In genomic region chr7:69088185-69088584, GRCh38 we compare ENCODE assay signal across 11 cellular contexts.
"Had no signal": no experiment of that assay in that cellular context is flagged by ENCODE, and none has a peak within 500 bp of the region (broad histone marks: within the 10 kb centered on the region; RNA-seq: fewer than 3 reads in every experiment).

No MANE protein-coding gene starts in this region.

- ATAC-seq: GM23338, HCT116 had no signal

- H2AFZ ChIP-seq: GM23248, GM23338 had no signal

- H3K4me1 Mint-ChIP-seq: GM23338, H9 had no signal

- H3K4me3 ChIP-seq: GM23248, GM23338, HAP-1 had no signal

- H3K36me3 ChIP-seq: HAP-1 had no signal

- H3K4me3 Mint-ChIP-seq: GM23338, H9, HFFc6 had no signal

- H3K4me1 ChIP-seq: HAP-1 had no signal

- H3K4me2 ChIP-seq: GM23338 had no signal

- H3K9me3 ChIP-seq: HAP-1 had no signal

- H3K27ac Mint-ChIP-seq: GM23338, H9, HFFc6 had no signal

- FAIRE-seq: H1, H54 had no signal

- DNase-seq: GM23248, GOT3, H7, H9, HCEC 1CT, HFFc6 had no signal

- H3K27ac ChIP-seq: GM23248 had no signal

- H3K9ac ChIP-seq: GM23248 had no signal
